In genomic region chr9:70411930-70412677, GRCh38 we compare ENCODE assay signal across 1 cellular context.
A peak's percentile ranks its signal among the peaks of the same experiment; 100 is the strongest.
TF ChIP-seq lines count a peak whose summit lies in the region.

No MANE protein-coding gene starts in this region.

TF ChIP-seq in K562, 482 proteins besides CTCF, POLR2A, EP300 and RAD21 (continued from another document and continues in another):
- TF ChIP-seq ZBTB40 (IDR thresholded peaks at IDR 0.05) (no peak), ZBTB40 (CRISPR knock-in tag; IDR thresholded peaks at IDR 0.05) (no peak), HDAC8 (tag; IDR thresholded peaks at IDR 0.05) (no peak), SPI1 (IDR thresholded peaks at IDR 0.05; ENCODE audit: borderline replicate concordance, low read depth, low read length) (0 out of 2 replicates have a peak, but pooled peaks have one; percentile 7), SAFB (IDR thresholded peaks at IDR 0.05; ENCODE audit: borderline replicate concordance, low read depth, low read length) (no peak), ELK3 (CRISPR knock-in tag; IDR thresholded peaks at IDR 0.05) (no peak), SIRT6 (IDR thresholded peaks at IDR 0.05; ENCODE audit: low read depth, low read length) (no peak), E2F5 (CRISPR knock-in tag; IDR thresholded peaks at IDR 0.05) (no peak), HDAC6 (IDR thresholded peaks at IDR 0.05; ENCODE audit: low read depth, low read length) (no peak), ATF2 (CRISPR knock-in tag; IDR thresholded peaks at IDR 0.05) (no peak), MNT (conservative IDR thresholded peaks at IDR 0.05) (peak; percentile 55 to 69; a peak in 2 of 4 replicates), USF1 (CRISPR knock-in tag; IDR thresholded peaks at IDR 0.05) (peak; percentile 74), PRPF4 (IDR thresholded peaks at IDR 0.05; ENCODE audit: insufficient read depth, low read depth, low read length, poor library complexity, severe bottlenecking) (no peak), CTBP1 (IDR thresholded peaks at IDR 0.05; ENCODE audit: borderline replicate concordance) (no peak), HNRNPUL1 (IDR thresholded peaks at IDR 0.05; ENCODE audit: low read length) (no peak), HDAC2 (IDR thresholded peaks at IDR 0.05) (no peak), ZNF277 (CRISPR knock-in tag; IDR thresholded peaks at IDR 0.05; ENCODE audit: borderline replicate concordance) (no peak), NR2C2 (CRISPR knock-in tag; IDR thresholded peaks at IDR 0.05) (no peak), NR2C2 (tag; IDR thresholded peaks at IDR 0.05) (peak; percentile 80; the same call in 1 of the 2 replicates), E2F3 (CRISPR knock-in tag; IDR thresholded peaks at IDR 0.05) (no peak), ARID4B (CRISPR knock-in tag; IDR thresholded peaks at IDR 0.05) (no peak), CBFA2T3 (IDR thresholded peaks at IDR 0.05) (no peak), MITF (IDR thresholded peaks at IDR 0.05) (no peak), HMGN3 (IDR thresholded peaks at IDR 0.05; ENCODE audit: borderline replicate concordance, extremely low read depth, insufficient read length, low read depth, low read length) (no peak), IRF1 (CRISPR knock-in tag; IDR thresholded peaks at IDR 0.05; ENCODE audit: borderline replicate concordance) (no peak), SRF (CRISPR knock-in tag; IDR thresholded peaks at IDR 0.05) (peak in 1 of 2 experiments; percentile 25; a peak in 1 of 4 replicates), SAFB2 (IDR thresholded peaks at IDR 0.05; ENCODE audit: borderline replicate concordance, low read depth, low read length, severe bottlenecking) (no peak), SIN3A (IDR thresholded peaks at IDR 0.05; ENCODE audit: borderline replicate concordance in 2 of 2, control insufficient read depth in 1 of 2, low read depth in 2 of 2, low read length in 2 of 2) (peak; percentile 63 to 69; a peak in 2 of 4 replicates)
